ENCODE assay signal across 1 cellular context in the genomic region with DNA sequence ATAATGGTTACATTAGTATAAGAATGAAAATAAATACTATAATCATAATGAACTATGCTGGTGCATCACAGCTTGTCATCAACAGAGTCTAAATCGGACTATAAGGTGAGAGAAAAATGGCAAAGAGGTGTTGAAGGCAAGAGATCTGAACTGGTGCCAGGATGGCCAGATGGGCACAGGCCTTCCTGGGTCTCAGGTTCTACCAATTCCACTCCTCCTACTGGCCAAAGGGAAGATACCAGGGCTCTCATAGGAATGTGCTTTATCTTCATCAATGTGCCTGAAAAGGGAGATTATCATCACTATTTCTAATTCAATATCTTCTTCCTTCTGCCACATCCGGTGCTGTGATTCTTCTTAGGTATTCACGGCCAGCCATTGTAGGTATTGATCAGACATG.
TF ChIP-seq lines count a peak whose summit lies in the region.

No MANE protein-coding gene starts in this region.

TF ChIP-seq in HCT116, 20 proteins besides CTCF, POLR2A, EP300 and RAD21 (continued from another document):
- TF ChIP-seq, protein P1, sequence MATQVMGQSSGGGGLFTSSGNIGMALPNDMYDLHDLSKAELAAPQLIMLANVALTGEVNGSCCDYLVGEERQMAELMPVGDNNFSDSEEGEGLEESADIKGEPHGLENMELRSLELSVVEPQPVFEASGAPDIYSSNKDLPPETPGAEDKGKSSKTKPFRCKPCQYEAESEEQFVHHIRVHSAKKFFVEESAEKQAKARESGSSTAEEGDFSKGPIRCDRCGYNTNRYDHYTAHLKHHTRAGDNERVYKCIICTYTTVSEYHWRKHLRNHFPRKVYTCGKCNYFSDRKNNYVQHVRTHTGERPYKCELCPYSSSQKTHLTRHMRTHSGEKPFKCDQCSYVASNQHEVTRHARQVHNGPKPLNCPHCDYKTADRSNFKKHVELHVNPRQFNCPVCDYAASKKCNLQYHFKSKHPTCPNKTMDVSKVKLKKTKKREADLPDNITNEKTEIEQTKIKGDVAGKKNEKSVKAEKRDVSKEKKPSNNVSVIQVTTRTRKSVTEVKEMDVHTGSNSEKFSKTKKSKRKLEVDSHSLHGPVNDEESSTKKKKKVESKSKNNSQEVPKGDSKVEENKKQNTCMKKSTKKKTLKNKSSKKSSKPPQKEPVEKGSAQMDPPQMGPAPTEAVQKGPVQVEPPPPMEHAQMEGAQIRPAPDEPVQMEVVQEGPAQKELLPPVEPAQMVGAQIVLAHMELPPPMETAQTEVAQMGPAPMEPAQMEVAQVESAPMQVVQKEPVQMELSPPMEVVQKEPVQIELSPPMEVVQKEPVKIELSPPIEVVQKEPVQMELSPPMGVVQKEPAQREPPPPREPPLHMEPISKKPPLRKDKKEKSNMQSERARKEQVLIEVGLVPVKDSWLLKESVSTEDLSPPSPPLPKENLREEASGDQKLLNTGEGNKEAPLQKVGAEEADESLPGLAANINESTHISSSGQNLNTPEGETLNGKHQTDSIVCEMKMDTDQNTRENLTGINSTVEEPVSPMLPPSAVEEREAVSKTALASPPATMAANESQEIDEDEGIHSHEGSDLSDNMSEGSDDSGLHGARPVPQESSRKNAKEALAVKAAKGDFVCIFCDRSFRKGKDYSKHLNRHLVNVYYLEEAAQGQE (IDR thresholded peaks at IDR 0.05; ENCODE audit: low read depth), result no peak
- no peak for TF ChIP-seq YY1 (IDR thresholded peaks at IDR 0.05; ENCODE audit: extremely low read depth, insufficient replicate concordance, low read depth, low read length)
